In genomic region chr6:143372199-143372882, GRCh38 we compare ENCODE assay signal across 7 cellular contexts.
"Had no signal": no experiment of that assay in that cellular context is flagged by ENCODE, and none has a peak within 500 bp of the region (broad histone marks: within the 10 kb centered on the region; RNA-seq: fewer than 3 reads in every experiment).

No MANE protein-coding gene starts in this region.

- H3K27ac ChIP-seq: KMS-11 had no signal

- H3K4me3 Mint-ChIP-seq: GM23338, IgD-negative memory B cell had no signal

- H3K4me1 Mint-ChIP-seq: GM23338 had no signal

- FAIRE-seq: HTR-8/SVneo had no signal

- H3K4me3 ChIP-seq: GM23338, HAP-1 had no signal

- H3K9me3 ChIP-seq: HAP-1 had no signal

- H3K4me1 ChIP-seq: HAP-1 had no signal

- H3K9ac ChIP-seq: KMS-11 had no signal

- DNase-seq: H7, KBM-7 had no signal

- H3K36me3 Mint-ChIP-seq: IgD-negative memory B cell had no signal

- H3K27ac Mint-ChIP-seq: GM23338, IgD-negative memory B cell had no signal

- H3K36me3 ChIP-seq: HAP-1 had no signal

- H3K4me2 ChIP-seq: GM23338, KMS-11 had no signal

- H3K9me3 Mint-ChIP-seq: GM23338 had no signal

- H2AFZ ChIP-seq: GM23338 had no signal
